Comparison of ENCODE assay signal across 10 cellular contexts in the genomic region with DNA sequence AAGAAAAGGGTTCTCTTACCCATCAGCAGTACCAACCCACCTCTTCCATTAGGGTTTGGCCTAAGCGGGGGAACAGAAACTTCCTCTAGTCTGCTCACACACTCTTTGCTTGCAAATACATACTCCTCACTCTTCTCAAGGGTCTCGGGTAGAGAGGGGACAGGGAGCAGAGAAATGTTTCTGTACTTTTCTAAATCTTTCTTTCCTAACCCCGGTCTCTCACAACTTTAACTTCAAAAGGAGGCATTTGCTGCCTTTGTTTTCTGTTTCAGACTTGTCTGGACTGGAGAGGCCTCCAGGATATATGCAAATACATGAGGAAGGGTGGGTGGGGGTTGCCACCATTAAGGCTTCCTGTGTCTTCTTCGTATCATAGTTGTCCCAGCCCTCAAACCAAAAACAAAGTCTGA. TPM values are rescaled to one million over a fixed set of nuclear protein-coding genes. Genes with fewer than 3 reads are reported as not detected.
A peak's percentile ranks its signal among the peaks of the same experiment; 100 is the strongest.
DNase-seq lines count a peak whose midpoint lies in the region; ATAC-seq, FAIRE-seq and TF ChIP-seq lines count a peak whose summit lies in the region.
"Had no signal": no experiment of that assay in that cellular context is flagged by ENCODE, and none has a peak within 500 bp of the region (broad histone marks: within the 10 kb centered on the region; RNA-seq: fewer than 3 reads in every experiment).

No MANE protein-coding gene starts in this region.

- H3K9me3 ChIP-seq in neuronal stem cell (replicated peaks in 1 of 2; ENCODE audit: control insufficient read depth in 2 of 2, insufficient read depth in 1 of 2, low read depth in 1 of 2, low read length in 2 of 2): no peaks in the 10 kb centered on the region

- POLR2A ChIA-PET in activated CD8-positive, alpha-beta T cell treated with anti-CD3 and anti-CD28 coated beads, Interleukin-2, amount 10 ng/mL, durations not matched to agents 7 days and 5 days (lab: Charles Lee): interaction anchor here (0.9 kb wide), 1 partner anchor 10 kb away, joined by 3 read pairs; the partner anchor contains the start of gene LAX1

- no peaks in the 10 kb centered on the region for H3K79me1 ChIP-seq in neuronal stem cell (ENCODE audit: low read depth, low read length)

- ATAC-seq in HG03039 (IDR thresholded peaks at IDR 0.05; ENCODE audit: unreplicated experiment): peak; percentile 55
- ATAC-seq in activated CD8-positive, alpha-beta T cell treated with anti-CD3 and anti-CD28 coated beads, Interleukin-2, amount 10 ng/mL, durations not matched to agents 7 days and 5 days: peak; percentile 52

- H3K36me3 ChIP-seq in neuronal stem cell (replicated peaks in 1 of 2; ENCODE audit: control insufficient read depth in 2 of 2, insufficient read depth in 2 of 2, low read length in 2 of 2): no peaks in the 10 kb centered on the region

- H3K4me3 ChIP-seq in neuronal stem cell (ENCODE audit: low read length in 2 of 2) (no peak overlapping the region), dorsolateral prefrontal cortex (no peak overlapping the region)

- H2BK15ac ChIP-seq in neuronal stem cell (ENCODE audit: low read length): no peak overlapping the region

- H3K27me3 ChIP-seq in neuronal stem cell (ENCODE audit: control insufficient read depth in 3 of 3, insufficient read depth in 3 of 3, low read depth in 1 of 3, low read length in 3 of 3) (no peaks in the 10 kb centered on the region), dorsolateral prefrontal cortex (no peaks in the 10 kb centered on the region)

- peak overlapping the region; percentile 2 for H3K4me3 Mint-ChIP-seq in activated CD8-positive, alpha-beta T cell treated with anti-CD3 and anti-CD28 coated beads, Interleukin-2, amount 10 ng/mL, durations not matched to agents 7 days and 5 days

- H3K4me1 Mint-ChIP-seq in activated CD8-positive, alpha-beta T cell treated with anti-CD3 and anti-CD28 coated beads, Interleukin-2, amount 10 ng/mL, durations not matched to agents 7 days and 5 days (ENCODE audit: low read depth): peaks cover 30% of the 10 kb centered on the region

- DNase-seq in GM19239 (ENCODE audit: insufficient read length, low spot score): no peak
- peak; percentile 31 for DNase-seq in activated CD8-positive, alpha-beta T cell treated with anti-CD3 and anti-CD28 coated beads, Interleukin-2, amount 10 ng/mL, durations not matched to agents 7 days and 5 days
- DNase-seq in neuronal stem cell (ENCODE audit: low spot score): no peak
- no peak for DNase-seq in NOMO-1 treated with DMSO at 0.1 percent for 48 hours (lab: John Stamatoyannopoulos, UW; ENCODE audit: unreplicated experiment)
- DNase-seq in dorsolateral prefrontal cortex: no peak
- DNase-seq in NCI-H524 treated with DMSO at 0.1 percent for 48 hours (lab: John Stamatoyannopoulos, UW): no peak
- no peak for DNase-seq in NCI-H187 (lab: John Stamatoyannopoulos, UW)

- no peak overlapping the region for H3K9ac ChIP-seq in neuronal stem cell (ENCODE audit: low read depth, low read length, poor library complexity)

- no peak overlapping the region for H4K91ac ChIP-seq in neuronal stem cell (ENCODE audit: low read depth, low read length, poor library complexity)

- H3K18ac ChIP-seq in neuronal stem cell (ENCODE audit: low read length): no peak overlapping the region

- no peaks in the 10 kb centered on the region for H3K9me3 Mint-ChIP-seq in activated CD8-positive, alpha-beta T cell treated with anti-CD3 and anti-CD28 coated beads, Interleukin-2, amount 10 ng/mL, durations not matched to agents 7 days and 5 days (ENCODE audit: insufficient read depth)

- intact Hi-C loops in dorsolateral prefrontal cortex (cut with DNase I): no loop called here

- no peak overlapping the region for H3K4ac ChIP-seq in neuronal stem cell (ENCODE audit: low read length)

- no peak overlapping the region for H3K14ac ChIP-seq in neuronal stem cell (ENCODE audit: low read length)

- peak overlapping the region; percentile 79 for H3K27ac Mint-ChIP-seq in activated CD8-positive, alpha-beta T cell treated with anti-CD3 and anti-CD28 coated beads, Interleukin-2, amount 10 ng/mL, durations not matched to agents 7 days and 5 days

- H2AK5ac ChIP-seq in neuronal stem cell (ENCODE audit: low read depth, low read length): no peak overlapping the region

- no peak for TF ChIP-seq CTCF in dorsolateral prefrontal cortex (IDR thresholded peaks at IDR 0.05 in 54 of 56, conservative IDR thresholded peaks at IDR 0.05 in 2 of 56; ENCODE audit: low read depth in 1 of 56, partially characterized antibody in 56 of 56)

- peak; percentile 60 for FAIRE-seq in GM19239 (lab: Jason Lieb, UNC)
- FAIRE-seq: endometrium had no signal

- H4K8ac ChIP-seq in neuronal stem cell (ENCODE audit: low read depth, low read length): no peak overlapping the region

- H2AFZ ChIP-seq in neuronal stem cell (ENCODE audit: low read length): peak overlapping the region; percentile 48

- no peak overlapping the region for H3K4me2 ChIP-seq in neuronal stem cell (ENCODE audit: insufficient read depth, low read length, poor library complexity, severe bottlenecking)

- no peak overlapping the region for H3K27ac ChIP-seq in neuronal stem cell (replicated peaks; ENCODE audit: low read length)
- no peak overlapping the region for H3K27ac ChIP-seq in dorsolateral prefrontal cortex

- H3K4me1 ChIP-seq in neuronal stem cell (ENCODE audit: control insufficient read depth in 2 of 2, insufficient read depth in 1 of 2, low read depth in 1 of 2, low read length in 2 of 2): no peaks in the 10 kb centered on the region

- no CpG with 5 or more reads among the region's 4 CpGs for WGBS in neuronal stem cell (ENCODE audit: extremely low coverage in 2 of 2, insufficient read length in 2 of 2, insufficient replicate concordance in 1 of 2), 2 donors

- H2BK120ac ChIP-seq in neuronal stem cell (ENCODE audit: low read depth, low read length): no peak overlapping the region

- H3K23ac ChIP-seq in neuronal stem cell (ENCODE audit: low read depth, low read length, poor library complexity): no peak overlapping the region

- CTCF ChIA-PET in activated CD8-positive, alpha-beta T cell treated with anti-CD3 and anti-CD28 coated beads, Interleukin-2, amount 10 ng/mL, durations not matched to agents 7 days and 5 days (lab: Charles Lee): no interaction called here

- H3K36me3 Mint-ChIP-seq in activated CD8-positive, alpha-beta T cell treated with anti-CD3 and anti-CD28 coated beads, Interleukin-2, amount 10 ng/mL, durations not matched to agents 7 days and 5 days (ENCODE audit: low read depth): no peaks in the 10 kb centered on the region

- H2BK5ac ChIP-seq in neuronal stem cell (ENCODE audit: low read length): no peak overlapping the region

- no peak overlapping the region for H2BK12ac ChIP-seq in neuronal stem cell (ENCODE audit: low read length)

- H3K27me3 Mint-ChIP-seq in activated CD8-positive, alpha-beta T cell treated with anti-CD3 and anti-CD28 coated beads, Interleukin-2, amount 10 ng/mL, durations not matched to agents 7 days and 5 days (ENCODE audit: low read depth): no peaks in the 10 kb centered on the region

RNA-seq across cellular contexts. Expression of gene LAX1, which starts 10.5 kb away (rescaled TPM):
- 10 to 100 TPM; 14.5 to 15.5 TPM for total RNA-seq in activated CD8-positive, alpha-beta T cell treated with anti-CD3 and anti-CD28 coated beads, Interleukin-2, amount 10 ng/mL, durations not matched to agents 7 days and 5 days
- not detected for polyA plus RNA-seq in neuronal stem cell (2013, experiment 1 of 2)
- polyA plus RNA-seq in neuronal stem cell (2013, experiment 2 of 2): not detected
- total RNA-seq in dorsolateral prefrontal cortex: under 1 TPM in 12 of 120 experiments, not detected in 108; 0.16 to 0.41 (median 0.26) TPM
- polyA plus RNA-seq: neural cell had no signal

RNA-seq across cellular contexts. Expression of gene ZBED6, which starts 41.0 kb away (rescaled TPM):
- total RNA-seq in activated CD8-positive, alpha-beta T cell treated with anti-CD3 and anti-CD28 coated beads, Interleukin-2, amount 10 ng/mL, durations not matched to agents 7 days and 5 days: 10 to 100 TPM; 16.3 to 18.4 TPM
- polyA plus RNA-seq in neuronal stem cell (2013, experiment 1 of 2): 10.9 TPM
- 10.4 TPM for polyA plus RNA-seq in neuronal stem cell (2013, experiment 2 of 2)
- total RNA-seq in dorsolateral prefrontal cortex: 10 to 100 TPM; 16.5 to 57.6 (median 29.2) TPM

RNA-seq across cellular contexts. Expression of gene ZC3H11A, which starts 41.0 kb away (rescaled TPM):
- 10 to 100 TPM; 79.0 to 84.0 TPM for total RNA-seq in activated CD8-positive, alpha-beta T cell treated with anti-CD3 and anti-CD28 coated beads, Interleukin-2, amount 10 ng/mL, durations not matched to agents 7 days and 5 days
- polyA plus RNA-seq in neuronal stem cell (2013, experiment 1 of 2): 70.6 TPM
- 72.8 TPM for polyA plus RNA-seq in neuronal stem cell (2013, experiment 2 of 2)
- total RNA-seq in dorsolateral prefrontal cortex: 10 to 100 TPM; 51.9 to 91.9 (median 71.8) TPM

Comparison
In these comparisons a context has a peak if more than half of its experiments do, and no peak if none do; other contexts are left out.
1. RNA of gene LAX1, which starts 10.5 kb away (total RNA-seq): 14.5 to 15.5 TPM in activated CD8-positive, alpha-beta T cell treated with anti-CD3 and anti-CD28 coated beads, Interleukin-2, amount 10 ng/mL, durations not matched to agents 7 days and 5 days; 0.16 to 0.41 TPM in dorsolateral prefrontal cortex; every median in the first group is over 10 times any median in the second.